In the genomic region with DNA sequence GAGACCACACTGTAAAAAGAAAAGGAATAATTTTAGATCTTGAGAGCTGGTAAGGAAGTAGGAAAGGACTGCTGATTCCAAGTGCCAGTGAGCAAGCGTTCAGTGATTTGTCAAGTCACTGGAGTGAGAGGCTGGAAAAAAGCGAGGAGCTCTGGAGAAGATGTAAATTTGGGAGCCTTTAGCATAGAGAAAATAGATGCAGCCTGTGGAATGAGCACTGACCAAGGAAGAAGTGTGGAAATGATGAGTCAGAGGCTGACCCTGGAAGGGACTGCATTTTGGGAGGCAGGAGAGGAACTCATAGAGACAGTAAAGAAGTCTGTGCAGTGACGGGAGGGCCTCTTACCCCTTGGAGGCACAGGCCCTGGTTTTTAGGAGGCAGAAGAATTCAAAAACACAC, we compare ENCODE assay signal across 12 cellular contexts. TPM values are rescaled to one million over a fixed set of nuclear protein-coding genes. Genes with fewer than 3 reads are reported as not detected.
DNase-seq lines count a peak whose midpoint lies in the region; TF ChIP-seq lines count a peak whose summit lies in the region.
"Had no signal": no experiment of that assay in that cellular context is flagged by ENCODE, and none has a peak within 500 bp of the region (broad histone marks: within the 10 kb centered on the region; RNA-seq: fewer than 3 reads in every experiment).

No MANE protein-coding gene starts in this region.

- no peak overlapping the region for H3K4ac ChIP-seq in mesenchymal stem cell (ENCODE audit: low read depth in 1 of 2, low read length in 2 of 2)

- CTCF ChIA-PET in Caco-2 (lab: Charles Lee): no interaction called here

- H2BK120ac ChIP-seq in mesenchymal stem cell (ENCODE audit: low read depth, low read length): no peak overlapping the region

- no peak overlapping the region for H2BK5ac ChIP-seq in mesenchymal stem cell (ENCODE audit: low read depth, low read length, poor library complexity, severe bottlenecking)

- peaks cover 8% of the 10 kb centered on the region for H3K4me1 ChIP-seq in ACC112 (ENCODE audit: control insufficient read depth, insufficient read depth, low read length, unreplicated experiment)
- no peaks in the 10 kb centered on the region for H3K4me1 ChIP-seq in mesenchymal stem cell (ENCODE audit: control insufficient read depth, insufficient read depth, low read depth, low read length)
- no peaks in the 10 kb centered on the region for H3K4me1 ChIP-seq in Caco-2

- H3K27ac Mint-ChIP-seq in brain: peak overlapping the region in 4 of 5 experiments; percentile 26 to 66 (median 36)
- H3K27ac Mint-ChIP-seq in Caco-2 (ENCODE audit: unreplicated experiment): no peak overlapping the region
- H3K27ac Mint-ChIP-seq: stimulated activated naive CD8-positive, alpha-beta T cell treated with anti-CD3 and anti-CD28 coated beads, Interleukin-15, amount 100 ng/mL, for 72 hours had no signal

- DNase-seq in HS-27A (ENCODE audit: low read depth) (peak; percentile 26), mesenchymal stem cell (peak; percentile 47), nucleus accumbens (lab: John Stamatoyannopoulos, UW) (no peak), Caco-2 (no peak), SHP77 treated with DMSO at 0.1 percent for 48 hours (lab: John Stamatoyannopoulos, UW) (no peak)
- DNase-seq in activated CD4-positive, alpha-beta T cell treated with anti-CD3 and anti-CD28 coated beads, Interleukin-2, amount 50 U/mL, for 1 hour: no peak
- DNase-seq: left cardiac atrium; NCI-H2029; stimulated activated naive CD8-positive, alpha-beta T cell treated with anti-CD3 and anti-CD28 coated beads, Interleukin-15, amount 100 ng/mL, for 72 hours had no signal

- H3K27ac ChIP-seq in ACC112 (ENCODE audit: low read depth, low read length) (0 out of 2 replicates have a peak overlapping the region, but pooled peaks have one; percentile 1), mesenchymal stem cell (ENCODE audit: low read length, poor library complexity, severe bottlenecking) (no peak overlapping the region)
- H3K27ac ChIP-seq: BLaER1 treated with 17β-estradiol and CSF1 and Interleukin-3, amounts not matched to agents 10 nM and 100 nM had no signal

- H3K9me3 Mint-ChIP-seq in brain: no peaks in the 10 kb centered on the region
- no peaks in the 10 kb centered on the region for H3K9me3 Mint-ChIP-seq in Caco-2 (ENCODE audit: unreplicated experiment)
- H3K9me3 Mint-ChIP-seq: stimulated activated naive CD8-positive, alpha-beta T cell treated with anti-CD3 and anti-CD28 coated beads, Interleukin-15, amount 100 ng/mL, for 72 hours had no signal

- no peak overlapping the region for H2BK12ac ChIP-seq in mesenchymal stem cell (ENCODE audit: low read length in 2 of 2)

- peaks cover 40% of the 10 kb centered on the region for H3K4me1 Mint-ChIP-seq in brain
- no peaks in the 10 kb centered on the region for H3K4me1 Mint-ChIP-seq in Caco-2 (ENCODE audit: low read depth, unreplicated experiment)
- H3K4me1 Mint-ChIP-seq: stimulated activated naive CD8-positive, alpha-beta T cell treated with anti-CD3 and anti-CD28 coated beads, Interleukin-15, amount 100 ng/mL, for 72 hours had no signal

- H4K8ac ChIP-seq in mesenchymal stem cell (ENCODE audit: low read length): no peak overlapping the region

- POLR2A ChIA-PET in Caco-2 (lab: Charles Lee): no interaction called here

- H3K36me3 ChIP-seq in ACC112 (ENCODE audit: insufficient read depth, low read length) (no peaks in the 10 kb centered on the region), mesenchymal stem cell (ENCODE audit: control insufficient read depth in 1 of 2, insufficient read depth in 2 of 2, low read depth in 1 of 2, low read length in 2 of 2) (no peaks in the 10 kb centered on the region), Caco-2 (ENCODE audit: control insufficient read depth, insufficient read depth, low read length) (no peaks in the 10 kb centered on the region; the same call in 1 of the 2 replicates)
- H3K36me3 ChIP-seq: BLaER1 treated with 17β-estradiol and CSF1 and Interleukin-3, amounts not matched to agents 10 nM and 100 nM had no signal

- H3K4me2 ChIP-seq in mesenchymal stem cell (ENCODE audit: low read length, poor library complexity, severe bottlenecking): no peak overlapping the region

- peak overlapping the region; percentile 69 for H3K9ac ChIP-seq in mesenchymal stem cell (ENCODE audit: low read length)
- H3K9ac ChIP-seq: BLaER1 treated with 17β-estradiol and CSF1 and Interleukin-3, amounts not matched to agents 10 nM and 100 nM had no signal

- no peaks in the 10 kb centered on the region for H3K79me1 ChIP-seq in mesenchymal stem cell (replicated peaks; ENCODE audit: low read length, poor library complexity, severe bottlenecking)

- H4K91ac ChIP-seq in mesenchymal stem cell (ENCODE audit: low read length): no peak overlapping the region

- H3K4me3 Mint-ChIP-seq in brain (no peak overlapping the region), Caco-2 (ENCODE audit: unreplicated experiment) (no peak overlapping the region)
- H3K4me3 Mint-ChIP-seq: stimulated activated naive CD8-positive, alpha-beta T cell treated with anti-CD3 and anti-CD28 coated beads, Interleukin-15, amount 100 ng/mL, for 72 hours had no signal

- H3K36me3 Mint-ChIP-seq in brain: peaks cover 17% of the 10 kb centered on the region
- H3K36me3 Mint-ChIP-seq in Caco-2 (ENCODE audit: insufficient read depth, unreplicated experiment): no peaks in the 10 kb centered on the region

- H2AK5ac ChIP-seq in mesenchymal stem cell (ENCODE audit: low read length, severe bottlenecking): no peak overlapping the region

- H3K79me2 ChIP-seq in ACC112 (ENCODE audit: control insufficient read depth, insufficient read depth, low read length, unreplicated experiment): no peaks in the 10 kb centered on the region

- no peak overlapping the region for H3K14ac ChIP-seq in mesenchymal stem cell (ENCODE audit: low read length in 2 of 2)

- no peak overlapping the region for H3K23ac ChIP-seq in mesenchymal stem cell (ENCODE audit: low read length in 2 of 2)

- H3K27me3 ChIP-seq in ACC112 (ENCODE audit: insufficient read depth, low read length): no peaks in the 10 kb centered on the region
- peaks cover 0 to 8% of the 10 kb centered on the region in 2 experiments for H3K27me3 ChIP-seq in mesenchymal stem cell (ENCODE audit: control insufficient read depth in 1 of 2, insufficient read depth in 1 of 2, low read length in 2 of 2)
- H3K27me3 ChIP-seq in Caco-2 (replicated peaks; ENCODE audit: control insufficient read depth, insufficient read depth, low read length): no peaks in the 10 kb centered on the region

- H2AFZ ChIP-seq in ACC112 (ENCODE audit: low read length, unreplicated experiment): no peak overlapping the region
- H2AFZ ChIP-seq in mesenchymal stem cell (ENCODE audit: low read depth, low read length): no peak overlapping the region

- TF ChIP-seq CTCF in brain (conservative IDR thresholded peaks at IDR 0.05): no peak
- TF ChIP-seq CTCF in Caco-2 (IDR thresholded peaks at IDR 0.05; ENCODE audit: insufficient read depth in 1 of 2, low read depth in 1 of 2, low read length in 1 of 2, severe bottlenecking in 1 of 2, unreplicated experiment in 1 of 2): no peak

- no peaks in the 10 kb centered on the region for H3K27me3 Mint-ChIP-seq in brain
- no peaks in the 10 kb centered on the region for H3K27me3 Mint-ChIP-seq in Caco-2 (ENCODE audit: insufficient read depth, unreplicated experiment)
- H3K27me3 Mint-ChIP-seq: stimulated activated naive CD8-positive, alpha-beta T cell treated with anti-CD3 and anti-CD28 coated beads, Interleukin-15, amount 100 ng/mL, for 72 hours had no signal

- WGBS in mesenchymal stem cell: 58% methylated on average over 3 of the region's 3 CpGs

- H2BK15ac ChIP-seq in mesenchymal stem cell (ENCODE audit: low read depth, poor library complexity, severe bottlenecking): no peak overlapping the region

- intact Hi-C loops in Caco-2 (cut with micrococcal nuclease; ENCODE audit: unreplicated experiment): no loop called here

- no peak overlapping the region for H3K18ac ChIP-seq in mesenchymal stem cell (ENCODE audit: low read depth in 1 of 2, low read length in 2 of 2)

- no peaks in the 10 kb centered on the region for H3K9me3 ChIP-seq in mesenchymal stem cell (ENCODE audit: control insufficient read depth, low read length)
- no peaks in the 10 kb centered on the region for H3K9me3 ChIP-seq in Caco-2
- H3K9me3 ChIP-seq: BLaER1 treated with 17β-estradiol and CSF1 and Interleukin-3, amounts not matched to agents 10 nM and 100 nM had no signal

- BruUV-seq in Caco-2 (replicated peaks; lab: Mats Ljungman, UMichigan): no TSS peak

- no peak overlapping the region for H3K4me3 ChIP-seq in ACC112 (ENCODE audit: low read depth, low read length)
- no peak overlapping the region for H3K4me3 ChIP-seq in mesenchymal stem cell (ENCODE audit: insufficient read depth in 1 of 2, low read depth in 1 of 2, low read length in 2 of 2)
- H3K4me3 ChIP-seq in Caco-2 (ENCODE audit: low read depth, low read length): no peak overlapping the region
- H3K4me3 ChIP-seq: BLaER1 treated with 17β-estradiol and CSF1 and Interleukin-3, amounts not matched to agents 10 nM and 100 nM had no signal

RNA-seq across cellular contexts. Expression of gene ABTB1, which starts 17.1 kb away (rescaled TPM):
- 43.7 TPM for polyA plus RNA-seq in brain (ENCODE audit: insufficient read depth, low read depth, low replicate concordance)
- 6.8 TPM for polyA plus RNA-seq in mesenchymal stem cell (2013, experiment 1 of 2)
- 6.6 TPM for polyA plus RNA-seq in mesenchymal stem cell (2013, experiment 2 of 2)
- 6.2 TPM in 2 replicates for total RNA-seq in Caco-2 (2022)

RNA-seq across cellular contexts. Expression of gene PODXL2, which starts 26.7 kb away (rescaled TPM):
- polyA plus RNA-seq in brain (ENCODE audit: insufficient read depth, low read depth, low replicate concordance): 133 TPM
- polyA plus RNA-seq in mesenchymal stem cell (2013, experiment 1 of 2): 0.83 TPM
- polyA plus RNA-seq in mesenchymal stem cell (2013, experiment 2 of 2): 0.82 TPM
- 39.1 and 43.0 TPM in 2 replicates for total RNA-seq in Caco-2 (2022)

RNA-seq across cellular contexts. Expression of gene MCM2, which starts 57.4 kb away (rescaled TPM):
- polyA plus RNA-seq in brain (ENCODE audit: insufficient read depth, low read depth, low replicate concordance): 114 TPM
- polyA plus RNA-seq in mesenchymal stem cell (2013, experiment 1 of 2): 5.5 TPM
- polyA plus RNA-seq in mesenchymal stem cell (2013, experiment 2 of 2): 5.5 TPM
- 127 and 134 TPM in 2 replicates for total RNA-seq in Caco-2 (2022)

Comparison
In these comparisons a context has a peak if more than half of its experiments do, and no peak if none do; other contexts are left out.
1. DNase-seq: peak in HS-27A (single experiment) and mesenchymal stem cell (single experiment); none in nucleus accumbens (0 of 56), Caco-2 (0 of 2), activated CD4-positive, alpha-beta T cell treated with anti-CD3 and anti-CD28 coated beads, Interleukin-2, amount 50 U/mL, for 1 hour (single experiment) and SHP77 treated with DMSO at 0.1 percent for 48 hours (single experiment).